Comparison of ENCODE assay signal across 15 cellular contexts in the genomic region with DNA sequence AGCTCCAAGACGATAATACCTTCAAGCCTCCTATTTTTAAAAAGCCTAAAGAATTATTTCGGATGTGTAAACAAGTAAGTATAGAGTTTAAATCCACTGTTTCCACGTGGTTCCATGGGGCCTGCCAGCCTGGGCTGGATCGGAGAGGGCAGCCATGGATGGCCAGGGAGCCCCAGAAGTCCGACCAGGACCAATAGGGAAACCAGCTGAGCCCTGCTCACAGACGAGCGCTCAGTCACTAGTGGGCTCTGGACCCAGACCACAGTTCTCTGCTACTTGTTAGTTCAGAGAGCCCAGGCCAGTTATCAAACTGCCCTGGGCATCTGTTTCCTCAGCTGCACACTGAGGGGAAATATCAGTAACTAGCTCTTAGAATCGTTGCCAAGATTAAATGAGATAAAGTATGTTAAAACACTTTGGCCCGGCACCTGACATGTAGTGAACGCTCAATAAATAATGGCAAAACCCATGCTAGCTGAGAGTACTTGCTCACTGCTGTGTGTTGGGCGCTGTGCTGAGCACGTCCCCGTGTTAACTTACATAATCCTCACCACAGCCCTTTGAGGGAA.
DNase-seq lines count a peak whose midpoint lies in the region; ATAC-seq and TF ChIP-seq lines count a peak whose summit lies in the region.
"Had no signal": no experiment of that assay in that cellular context is flagged by ENCODE, and none has a peak within 500 bp of the region (broad histone marks: within the 10 kb centered on the region; RNA-seq: fewer than 3 reads in every experiment).

No MANE protein-coding gene starts in this region.

- DNase-seq in T-helper 2 cell treated with Interferon-gamma antibody and Interleukin-4, amounts not matched to agents 5 μg/mL and 100 μg/mL, for 36 hours (ENCODE audit: low spot score): no peak
- DNase-seq in T-helper 2 cell (no peak), body of pancreas (peak in 1 of 4 donors; percentile 46), lung (ENCODE audit: low spot score) (no peak), NCI-H1436 (lab: John Stamatoyannopoulos, UW) (no peak)
- DNase-seq in stimulated activated effector memory CD8-positive, alpha-beta T cell treated with anti-CD3 and anti-CD28 coated beads, Interleukin-12 subunit alpha, Interleukin-12 subunit beta, amount 100 ng/mL, for 72 hours (ENCODE audit: low spot score in 2 of 2): no peak
- DNase-seq: activated CD4-positive, CD25-positive, alpha-beta regulatory T cell; activated CD8-positive, alpha-beta memory T cell treated with anti-CD3 and anti-CD28 coated beads, Interleukin-2, amount 50 U/mL, for 48 hours; Kasumi-1; NCI-H510A treated with DMSO at 0.1 percent for 48 hours had no signal

- no peak for TF ChIP-seq CTCF in body of pancreas (IDR thresholded peaks at IDR 0.05)
- no peak for TF ChIP-seq CTCF in lung (IDR thresholded peaks at IDR 0.05; ENCODE audit: control extremely low read depth, extremely low read depth)

- peak overlapping the region; percentile 57 for H3K27ac Mint-ChIP-seq in T-helper 2 cell treated with Interferon-gamma antibody and Interleukin-4, amounts not matched to agents 5 μg/mL and 100 μg/mL, for 36 hours
- H3K27ac Mint-ChIP-seq in stimulated activated effector memory CD8-positive, alpha-beta T cell treated with anti-CD3 and anti-CD28 coated beads, Interleukin-12 subunit alpha, Interleukin-12 subunit beta, amount 100 ng/mL, for 72 hours: peak overlapping the region; percentile 81
- H3K27ac Mint-ChIP-seq: CD8-positive, alpha-beta T cell had no signal

- H3K27me3 ChIP-seq in body of pancreas: no peaks in the 10 kb centered on the region
- H3K27me3 ChIP-seq in lung (ENCODE audit: control insufficient read depth, insufficient read depth): no peaks in the 10 kb centered on the region

- peaks cover 0 to 8% of the 10 kb centered on the region in 2 donors for H3K36me3 ChIP-seq in body of pancreas (replicated peaks in 1 of 2; ENCODE audit: insufficient read depth in 1 of 2, low read depth in 2 of 2)
- H3K36me3 ChIP-seq in lung (ENCODE audit: control insufficient read depth in 2 of 2, insufficient read depth in 2 of 2, low read length in 2 of 2): peaks cover 3 to 20% of the 10 kb centered on the region in 2 donors

- peaks cover 48% of the 10 kb centered on the region for H3K4me1 Mint-ChIP-seq in T-helper 2 cell treated with Interferon-gamma antibody and Interleukin-4, amounts not matched to agents 5 μg/mL and 100 μg/mL, for 36 hours (ENCODE audit: low read depth)
- H3K4me1 Mint-ChIP-seq in stimulated activated effector memory CD8-positive, alpha-beta T cell treated with anti-CD3 and anti-CD28 coated beads, Interleukin-12 subunit alpha, Interleukin-12 subunit beta, amount 100 ng/mL, for 72 hours: peaks cover 85% of the 10 kb centered on the region

- ATAC-seq in body of pancreas: peak; percentile 16
- ATAC-seq in lung (ENCODE audit: insufficient read depth, low FRiP score): no peak
- ATAC-seq in stimulated activated effector memory CD8-positive, alpha-beta T cell treated with anti-CD3 and anti-CD28 coated beads, Interleukin-12 subunit alpha, Interleukin-12 subunit beta, amount 100 ng/mL, for 72 hours: no peak
- no peak for ATAC-seq in HG03108 (IDR thresholded peaks at IDR 0.05; ENCODE audit: unreplicated experiment)
- no peak for ATAC-seq in HG02885 (IDR thresholded peaks at IDR 0.05; ENCODE audit: poor library complexity, unreplicated experiment)
- ATAC-seq: CD8-positive, alpha-beta T cell had no signal

- H3K9me3 Mint-ChIP-seq in T-helper 2 cell treated with Interferon-gamma antibody and Interleukin-4, amounts not matched to agents 5 μg/mL and 100 μg/mL, for 36 hours: no peaks in the 10 kb centered on the region
- no peaks in the 10 kb centered on the region for H3K9me3 Mint-ChIP-seq in stimulated activated effector memory CD8-positive, alpha-beta T cell treated with anti-CD3 and anti-CD28 coated beads, Interleukin-12 subunit alpha, Interleukin-12 subunit beta, amount 100 ng/mL, for 72 hours
- H3K9me3 Mint-ChIP-seq: CD8-positive, alpha-beta T cell had no signal

- H3K4me3 ChIP-seq in body of pancreas (no peak overlapping the region), lung (no peak overlapping the region)
- H3K4me3 ChIP-seq: GM12878 had no signal

- H3K4me3 Mint-ChIP-seq in T-helper 2 cell treated with Interferon-gamma antibody and Interleukin-4, amounts not matched to agents 5 μg/mL and 100 μg/mL, for 36 hours: peak overlapping the region; percentile 18
- H3K4me3 Mint-ChIP-seq in stimulated activated effector memory CD8-positive, alpha-beta T cell treated with anti-CD3 and anti-CD28 coated beads, Interleukin-12 subunit alpha, Interleukin-12 subunit beta, amount 100 ng/mL, for 72 hours: no peak overlapping the region
- H3K4me3 Mint-ChIP-seq: CD8-positive, alpha-beta T cell had no signal

- H3K27me3 Mint-ChIP-seq in T-helper 2 cell treated with Interferon-gamma antibody and Interleukin-4, amounts not matched to agents 5 μg/mL and 100 μg/mL, for 36 hours (ENCODE audit: low read depth): no peaks in the 10 kb centered on the region

- H3K27ac ChIP-seq in body of pancreas (peak overlapping the region; percentile 21 to 55 (median 52)), lung (ENCODE audit: low read depth in 1 of 2, low read length in 1 of 2) (peak overlapping the region; percentile 53 to 80)
- H3K27ac ChIP-seq: 22Rv1 had no signal

- WGBS in body of pancreas, 2 donors: 34 to 42% methylated on average over 13 of the region's 13 CpGs
- 46 to 47% methylated on average over 13 of the region's 13 CpGs for WGBS in lung, 2 donors

- H3K36me3 Mint-ChIP-seq in T-helper 2 cell treated with Interferon-gamma antibody and Interleukin-4, amounts not matched to agents 5 μg/mL and 100 μg/mL, for 36 hours (ENCODE audit: low read depth): peaks cover 31% of the 10 kb centered on the region
- peaks cover 79% of the 10 kb centered on the region for H3K36me3 Mint-ChIP-seq in stimulated activated effector memory CD8-positive, alpha-beta T cell treated with anti-CD3 and anti-CD28 coated beads, Interleukin-12 subunit alpha, Interleukin-12 subunit beta, amount 100 ng/mL, for 72 hours

- H3K4me1 ChIP-seq in body of pancreas: peaks cover 65% of the 10 kb centered on the region
- peaks cover 11 to 40% of the 10 kb centered on the region in 2 donors for H3K4me1 ChIP-seq in lung (ENCODE audit: control insufficient read depth in 2 of 2, insufficient read depth in 2 of 2, low read length in 2 of 2)

- TF ChIP-seq POLR2A in body of pancreas (IDR thresholded peaks at IDR 0.05): no peak

- H3K9me3 ChIP-seq in body of pancreas (no peaks in the 10 kb centered on the region), lung (ENCODE audit: control insufficient read depth in 2 of 2, insufficient read depth in 1 of 2, low read length in 1 of 2) (no peaks in the 10 kb centered on the region)

- intact Hi-C loops in body of pancreas (cut with DNase I): loop anchor here (5.0 kb wide), 1 partner anchor 141 kb away; no protein-coding TSS in a partner anchor
